14 cellular contexts compared by ENCODE assay signal in the genomic region with DNA sequence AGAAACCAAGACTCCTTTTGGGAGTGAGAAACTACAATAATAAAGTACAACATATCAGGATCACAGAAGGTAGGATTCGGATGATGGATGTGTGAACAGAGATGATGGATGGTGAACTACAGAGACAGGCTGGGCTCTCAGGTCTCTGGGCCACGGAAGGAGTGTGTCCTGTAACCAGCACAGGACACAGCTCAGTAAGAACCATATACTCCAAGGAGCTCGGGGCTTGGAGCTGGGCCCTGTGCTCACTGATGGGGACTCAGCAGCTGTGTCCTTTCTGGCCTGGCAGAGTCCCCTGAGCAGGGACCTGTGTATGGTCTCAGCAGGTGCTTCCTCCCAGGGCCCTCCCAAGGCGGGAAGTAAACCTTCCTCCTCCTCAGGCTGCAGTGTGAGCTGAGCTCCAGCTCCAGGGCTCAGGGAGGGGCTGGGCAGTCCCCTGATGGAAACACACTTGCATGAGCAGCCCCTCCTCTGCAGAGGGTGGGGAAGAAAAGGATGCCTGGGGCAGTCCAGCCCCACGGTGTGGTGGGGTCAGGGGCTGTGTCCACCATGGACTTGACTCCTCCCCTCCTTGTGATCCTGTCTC. TPM values are rescaled to one million over a fixed set of nuclear protein-coding genes. Genes with fewer than 3 reads are reported as not detected.
DNase-seq lines count a peak whose midpoint lies in the region; ATAC-seq and TF ChIP-seq lines count a peak whose summit lies in the region.
"Had no signal": no experiment of that assay in that cellular context is flagged by ENCODE, and none has a peak within 500 bp of the region (broad histone marks: within the 10 kb centered on the region; RNA-seq: fewer than 3 reads in every experiment).

No MANE protein-coding gene starts in this region.

- no peak overlapping the region for H3K4me3 ChIP-seq in BLaER1
- H3K4me3 ChIP-seq in IMR-90 (ENCODE audit: insufficient read depth, low read depth, low read length): no peak overlapping the region
- H3K4me3 ChIP-seq in neuronal stem cell (ENCODE audit: low read length in 2 of 2): no peak overlapping the region

- BruUV-seq in IMR-90 (replicated peaks; lab: Mats Ljungman, UMichigan): no TSS peak

- H3K4ac ChIP-seq in IMR-90 (ENCODE audit: low read depth, low read length) (no peak overlapping the region), neuronal stem cell (ENCODE audit: low read length) (no peak overlapping the region)

- TF ChIP-seq POLR2A in IMR-90 (IDR thresholded peaks at IDR 0.05; ENCODE audit: low read depth, low read length): no peak

- no peak overlapping the region for H3K18ac ChIP-seq in IMR-90 (ENCODE audit: low read depth, low read length)
- no peak overlapping the region for H3K18ac ChIP-seq in neuronal stem cell (ENCODE audit: low read length)

- H3K36me3 Mint-ChIP-seq in activated B cell treated with CpG ODN at 0.5 μM for 24 hours (ENCODE audit: low read depth): peaks cover 8% of the 10 kb centered on the region
- H3K36me3 Mint-ChIP-seq: CD4-positive, alpha-beta memory T cell had no signal

- H2BK120ac ChIP-seq in IMR-90 (ENCODE audit: low read depth, low read length): no peak overlapping the region
- H2BK120ac ChIP-seq in neuronal stem cell (ENCODE audit: low read depth, low read length): no peak overlapping the region

- no peak overlapping the region for H2BK20ac ChIP-seq in IMR-90 (ENCODE audit: low read depth, low read length)

- in situ Hi-C loops in IMR-90 (cut with MboI; ENCODE audit: low sequenced_read_pairs): no loop called here

- no peaks in the 10 kb centered on the region for H3K36me3 ChIP-seq in BLaER1
- no peaks in the 10 kb centered on the region for H3K36me3 ChIP-seq in IMR-90 (ENCODE audit: control insufficient read depth, insufficient read depth, low read length)
- H3K36me3 ChIP-seq in neuronal stem cell (replicated peaks in 1 of 2; ENCODE audit: control insufficient read depth in 2 of 2, insufficient read depth in 2 of 2, low read length in 2 of 2): no peaks in the 10 kb centered on the region

- H3K4me1 ChIP-seq in BLaER1 (peaks cover 85% of the 10 kb centered on the region), IMR-90 (ENCODE audit: control insufficient read depth, insufficient read depth, low read length) (peaks cover 2% of the 10 kb centered on the region; the same call in 1 of the 2 replicates), neuronal stem cell (ENCODE audit: control insufficient read depth in 2 of 2, insufficient read depth in 1 of 2, low read depth in 1 of 2, low read length in 2 of 2) (peaks cover 0 to 5% of the 10 kb centered on the region in 2 donors)

- H2BK15ac ChIP-seq in IMR-90 (ENCODE audit: low read depth, low read length) (no peak overlapping the region), neuronal stem cell (ENCODE audit: low read length) (no peak overlapping the region)

- H2AK5ac ChIP-seq in IMR-90 (ENCODE audit: low read depth, low read length): no peak overlapping the region
- H2AK5ac ChIP-seq in neuronal stem cell (ENCODE audit: low read depth, low read length): no peak overlapping the region

- TF ChIP-seq RAD21 in IMR-90 (IDR thresholded peaks at IDR 0.05; ENCODE audit: low read length): no peak

- WGBS in IMR-90 (ENCODE audit: extremely low coverage in 2 of 2, insufficient read length in 1 of 2), 2 experiments: no CpG with 5 or more reads among the region's 5 CpGs
- WGBS in neuronal stem cell (ENCODE audit: extremely low coverage in 2 of 2, insufficient read length in 2 of 2, insufficient replicate concordance in 1 of 2), 2 donors: no CpG with 5 or more reads among the region's 5 CpGs

- H3K27ac Mint-ChIP-seq in activated B cell treated with CpG ODN at 0.5 μM for 24 hours: peak overlapping the region; percentile 76
- H3K27ac Mint-ChIP-seq: CD4-positive, alpha-beta memory T cell; H9 had no signal

- H3K9me1 ChIP-seq in IMR-90 (ENCODE audit: insufficient read depth, low read length): peaks cover 8% of the 10 kb centered on the region

- CTCF ChIA-PET in IMR-90 (lab: Yijun Ruan, JAX): no interaction called here
- CTCF ChIA-PET in activated B cell treated with CpG ODN at 0.5 μM for 24 hours (lab: Charles Lee): no interaction called here

- DNase-seq in IMR-90: no peak
- DNase-seq in activated B cell treated with CpG ODN at 0.5 μM for 24 hours: no peak
- DNase-seq in neuronal stem cell (ENCODE audit: low spot score): no peak
- no peak for DNase-seq in OCI-M2 (lab: John Stamatoyannopoulos, UW; ENCODE audit: unreplicated experiment)
- DNase-seq in occipital lobe (lab: John Stamatoyannopoulos, UW): no peak
- no peak for DNase-seq in activated T-cell treated with anti-CD3 and anti-CD28 coated beads, Interleukin-2, amount 50 U/mL, for 48 hours
- DNase-seq: AML-193; CD4-positive, alpha-beta memory T cell; DND-41; H9; NCI-H1092; NCI-H1694; NCI-H446 had no signal

- H3K23ac ChIP-seq in IMR-90 (ENCODE audit: low read depth, low read length) (no peak overlapping the region), neuronal stem cell (ENCODE audit: low read depth, low read length, poor library complexity) (peak overlapping the region; percentile 3)

- TF ChIP-seq CTCF in IMR-90 (conservative IDR thresholded peaks at IDR 0.05; ENCODE audit: low read depth, low read length) (no peak), activated B cell treated with CpG ODN at 0.5 μM for 24 hours (IDR thresholded peaks at IDR 0.05) (no peak)

- peaks cover 50% of the 10 kb centered on the region for H3K4me1 Mint-ChIP-seq in activated B cell treated with CpG ODN at 0.5 μM for 24 hours
- H3K4me1 Mint-ChIP-seq: CD4-positive, alpha-beta memory T cell had no signal

- H3K4me2 ChIP-seq in BLaER1 (peak overlapping the region; percentile 77), IMR-90 (ENCODE audit: low read depth, low read length) (no peak overlapping the region), neuronal stem cell (ENCODE audit: insufficient read depth, low read length, poor library complexity, severe bottlenecking) (no peak overlapping the region)

- H2BK5ac ChIP-seq in IMR-90 (ENCODE audit: low read depth, low read length, poor library complexity, severe bottlenecking): no peak overlapping the region
- H2BK5ac ChIP-seq in neuronal stem cell (ENCODE audit: low read length): no peak overlapping the region

- H3K4me3 Mint-ChIP-seq in activated B cell treated with CpG ODN at 0.5 μM for 24 hours: no peak overlapping the region
- H3K4me3 Mint-ChIP-seq: CD4-positive, alpha-beta memory T cell; H9 had no signal

- peak overlapping the region; percentile 36 for H2AFZ ChIP-seq in IMR-90 (replicated peaks; ENCODE audit: low read length, poor library complexity)
- H2AFZ ChIP-seq in neuronal stem cell (ENCODE audit: low read length): peak overlapping the region; percentile 8

- H3K14ac ChIP-seq in IMR-90 (replicated peaks; ENCODE audit: low read depth, low read length) (no peak overlapping the region), neuronal stem cell (ENCODE audit: low read length) (no peak overlapping the region)

- H3K9me3 Mint-ChIP-seq in activated B cell treated with CpG ODN at 0.5 μM for 24 hours: no peaks in the 10 kb centered on the region
- H3K9me3 Mint-ChIP-seq: CD4-positive, alpha-beta memory T cell had no signal

- H3K27ac ChIP-seq in BLaER1 (peak overlapping the region; percentile 80), IMR-90 (ENCODE audit: insufficient read depth, low read length) (no peak overlapping the region), neuronal stem cell (replicated peaks; ENCODE audit: low read length) (no peak overlapping the region)

- intact Hi-C loops in IMR-90 (cut with micrococcal nuclease) (no loop called here), activated B cell treated with CpG ODN at 0.5 μM for 24 hours (cut with micrococcal nuclease) (no loop called here)

- no peaks in the 10 kb centered on the region for H3K27me3 Mint-ChIP-seq in activated B cell treated with CpG ODN at 0.5 μM for 24 hours

- H3K9me3 ChIP-seq in BLaER1 (no peaks in the 10 kb centered on the region), IMR-90 (ENCODE audit: control insufficient read depth, insufficient read depth, low read length) (no peaks in the 10 kb centered on the region), neuronal stem cell (replicated peaks in 1 of 2; ENCODE audit: control insufficient read depth in 2 of 2, insufficient read depth in 1 of 2, low read depth in 1 of 2, low read length in 2 of 2) (no peaks in the 10 kb centered on the region)

- H4K20me1 ChIP-seq in BLaER1 (no peaks in the 10 kb centered on the region), IMR-90 (ENCODE audit: insufficient read depth, low read length) (no peaks in the 10 kb centered on the region)

- no peaks in the 10 kb centered on the region for H3K79me1 ChIP-seq in IMR-90 (ENCODE audit: low read depth in 1 of 2, low read length in 2 of 2)
- no peaks in the 10 kb centered on the region for H3K79me1 ChIP-seq in neuronal stem cell (ENCODE audit: low read depth, low read length)

- ATAC-seq in IMR-90 (ENCODE audit: low read depth): no peak
- peak; percentile 18 for ATAC-seq in activated B cell treated with CpG ODN at 0.5 μM for 24 hours (ENCODE audit: low read depth)

- H3K9ac ChIP-seq in BLaER1: peak overlapping the region; percentile 60
- H3K9ac ChIP-seq in IMR-90 (ENCODE audit: low read depth, low read length): no peak overlapping the region
- no peak overlapping the region for H3K9ac ChIP-seq in neuronal stem cell (ENCODE audit: low read depth, low read length, poor library complexity)

- H2AK9ac ChIP-seq in IMR-90 (replicated peaks; ENCODE audit: low read depth, low read length, poor library complexity): no peak overlapping the region

- POLR2A ChIA-PET in IMR-90 (lab: Charles Lee; ENCODE audit: unreplicated experiment): no interaction called here
- POLR2A ChIA-PET in activated B cell treated with CpG ODN at 0.5 μM for 24 hours (lab: Charles Lee): no interaction called here

- no peak overlapping the region for H4K5ac ChIP-seq in IMR-90 (ENCODE audit: low read depth, low read length)

- no peak overlapping the region for H2BK12ac ChIP-seq in neuronal stem cell (ENCODE audit: low read length)

- no peak overlapping the region for H4K8ac ChIP-seq in IMR-90 (ENCODE audit: low read depth in 2 of 2, low read length in 2 of 2)
- H4K8ac ChIP-seq in neuronal stem cell (ENCODE audit: low read depth, low read length): no peak overlapping the region

- no peak overlapping the region for H3K56ac ChIP-seq in IMR-90 (ENCODE audit: extremely low read depth, insufficient read depth, low read length)

- dilution Hi-C loops in IMR-90 (cut with HindIII; ENCODE audit: low sequenced_read_pairs, unreplicated experiment): no loop called here

- H3K27me3 ChIP-seq in BLaER1 (no peaks in the 10 kb centered on the region), IMR-90 (ENCODE audit: control insufficient read depth, insufficient read depth, low read length) (no peaks in the 10 kb centered on the region), neuronal stem cell (ENCODE audit: control insufficient read depth in 3 of 3, insufficient read depth in 3 of 3, low read depth in 1 of 3, low read length in 3 of 3) (peaks cover 0 to 9% (median 2%) of the 10 kb centered on the region in 3 experiments)

- no peak overlapping the region for H4K91ac ChIP-seq in IMR-90 (ENCODE audit: insufficient read depth, low read depth, low read length)
- H4K91ac ChIP-seq in neuronal stem cell (ENCODE audit: low read depth, low read length, poor library complexity): no peak overlapping the region

RNA-seq across cellular contexts. Expression of a gene that starts 39.8 kb away (rescaled TPM):
- total RNA-seq in IMR-90 (2012; rRNA removed) (19.7 and 23.5 TPM in 2 replicates), activated B cell treated with CpG ODN at 0.5 μM for 24 hours (60.4 and 83.4 TPM in 2 replicates), occipital lobe (13.4 TPM)
- 21.8 and 23.0 TPM in 2 replicates for polyA plus RNA-seq in IMR-90 (2012; rRNA removed)
- 7.9 and 10.6 TPM in 2 replicates for polyA plus RNA-seq in IMR-90 (2012; cell fraction: cytosol; rRNA removed)
- polyA plus RNA-seq in IMR-90 (2012; cell fraction: nucleus; rRNA removed; ENCODE audit: low replicate concordance): 57.4 and 109 TPM in 2 replicates
- polyA plus RNA-seq in neuronal stem cell (2013, experiment 1 of 2): 25.4 TPM
- polyA plus RNA-seq in neuronal stem cell (2013, experiment 2 of 2): 27.0 TPM
